ENCODE assay signal across 1 cellular context in genomic region chrX:155026420-155026726, GRCh38.
TF ChIP-seq lines count a peak whose summit lies in the region.

No MANE protein-coding gene starts in this region.

TF ChIP-seq in HCT116, 20 proteins besides CTCF, POLR2A, EP300 and RAD21:
- peak; percentile 63 for TF ChIP-seq JUND (IDR thresholded peaks at IDR 0.05)
- peak; percentile 52; the same call in 1 of the 2 replicates for TF ChIP-seq FOSL1 (IDR thresholded peaks at IDR 0.05; ENCODE audit: low read depth)
- no peak for TF ChIP-seq MAX (IDR thresholded peaks at IDR 0.05)
